ENCODE assay signal across 19 cellular contexts in the genomic region with DNA sequence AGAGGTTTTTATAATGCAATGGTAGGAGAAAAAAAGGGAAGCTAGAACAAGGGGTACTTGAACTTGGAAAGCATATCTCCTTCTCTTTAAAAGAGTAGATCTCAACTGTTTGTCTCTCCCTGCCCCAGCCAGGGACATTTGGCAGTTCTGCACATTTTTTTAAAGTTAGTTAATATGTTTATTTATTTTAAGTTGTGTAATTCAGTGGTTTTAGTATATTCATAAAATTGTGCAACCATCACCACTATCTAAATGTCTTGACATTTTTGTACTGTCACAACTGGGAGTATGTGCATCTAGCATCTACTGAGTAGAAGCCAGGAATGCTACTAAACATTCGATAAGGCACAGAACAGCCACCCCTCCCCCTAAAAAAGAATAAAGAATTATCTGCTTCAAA.
DNase-seq lines count a peak whose midpoint lies in the region; ATAC-seq and TF ChIP-seq lines count a peak whose summit lies in the region.
"Had no signal": no experiment of that assay in that cellular context is flagged by ENCODE, and none has a peak within 500 bp of the region (broad histone marks: within the 10 kb centered on the region; RNA-seq: fewer than 3 reads in every experiment).

No MANE protein-coding gene starts in this region.

- no peaks in the 10 kb centered on the region for H3K27me3 ChIP-seq in fibroblast of lung (ENCODE audit: control insufficient read depth, insufficient read depth, low read length)

- H3K27me3 Mint-ChIP-seq in naive thymus-derived CD8-positive, alpha-beta T cell, result peaks cover 0 to 5% (median 0%) of the 10 kb centered on the region in 5 donors
- H3K27me3 Mint-ChIP-seq: activated CD8-positive, alpha-beta T cell treated with anti-CD3 and anti-CD28 coated beads for 36 hours; activated naive CD8-positive, alpha-beta T cell treated with anti-CD3 and anti-CD28 coated beads for 36 hours; effector memory CD8-positive, alpha-beta T cell; T-cell had no signal

- H3K4me1 ChIP-seq in fibroblast of lung (ENCODE audit: control insufficient read depth, extremely low read depth, insufficient read depth, low read length), result peaks cover 3% of the 10 kb centered on the region
- H3K4me1 ChIP-seq: HAP-1 had no signal

- POLR2A ChIA-PET in naive thymus-derived CD8-positive, alpha-beta T cell (lab: Charles Lee), result no interaction called here

- peaks cover 0 to 9% (median 0%) of the 10 kb centered on the region in 9 donors for H3K9me3 Mint-ChIP-seq in naive thymus-derived CD8-positive, alpha-beta T cell
- H3K9me3 Mint-ChIP-seq: activated CD8-positive, alpha-beta T cell treated with anti-CD3 and anti-CD28 coated beads for 36 hours; activated naive CD8-positive, alpha-beta T cell treated with anti-CD3 and anti-CD28 coated beads for 36 hours had no signal

- DNase-seq in EH (ENCODE audit: low read depth), result peak; percentile 55
- DNase-seq in NCI-H226, result peak; percentile 58
- peak; percentile 73 to 85 for DNase-seq in fibroblast of lung (ENCODE audit: low read depth in 2 of 2)
- DNase-seq in omental fat pad (ENCODE audit: low spot score), result no peak
- DNase-seq in naive thymus-derived CD8-positive, alpha-beta T cell, result no peak
- DNase-seq in NCI-H146 treated with DMSO at 0.1 percent for 48 hours (lab: John Stamatoyannopoulos, UW; ENCODE audit: unreplicated experiment), result no peak
- DNase-seq: activated CD8-positive, alpha-beta T cell treated with anti-CD3 and anti-CD28 coated beads for 36 hours; activated naive CD8-positive, alpha-beta T cell treated with anti-CD3 and anti-CD28 coated beads for 36 hours; activated T-cell treated with anti-CD3 and anti-CD28 coated beads, Interleukin-2, amount 50 U/mL, for 48 hours; C1 segment of cervical spinal cord; effector memory CD8-positive, alpha-beta T cell; NCI-H1694; NCI-H345; small intestine; T-cell had no signal

- no peaks in the 10 kb centered on the region for H3K9me3 ChIP-seq in fibroblast of lung (ENCODE audit: control insufficient read depth, insufficient read depth, low read depth, low read length)
- H3K9me3 ChIP-seq: HAP-1 had no signal

- ATAC-seq in omental fat pad (ENCODE audit: low FRiP score) (peak; percentile 41), GM19463 (IDR thresholded peaks at IDR 0.05; ENCODE audit: unreplicated experiment) (no peak)
- no peak for ATAC-seq in naive thymus-derived CD8-positive, alpha-beta T cell
- ATAC-seq: activated CD8-positive, alpha-beta T cell treated with anti-CD3 and anti-CD28 coated beads for 36 hours; effector memory CD8-positive, alpha-beta T cell; Right ventricle myocardium inferior; T-cell; WTC11 had no signal

- H3K36me3 Mint-ChIP-seq in naive thymus-derived CD8-positive, alpha-beta T cell, result peaks cover 0 to 52% (median 32%) of the 10 kb centered on the region in 3 donors
- H3K36me3 Mint-ChIP-seq: activated naive CD8-positive, alpha-beta T cell treated with anti-CD3 and anti-CD28 coated beads for 36 hours had no signal

- no peak overlapping the region for H3K4me2 ChIP-seq in fibroblast of lung (ENCODE audit: extremely low read depth, insufficient read depth, low read length)

- no peaks in the 10 kb centered on the region for H3K79me2 ChIP-seq in fibroblast of lung (ENCODE audit: control insufficient read depth, insufficient read depth, low read length)

- H2AFZ ChIP-seq in fibroblast of lung (ENCODE audit: low read length), result no peak overlapping the region

- TF ChIP-seq CTCF in fibroblast of lung (conservative IDR thresholded peaks at IDR 0.05 in 1 of 2, IDR thresholded peaks at IDR 0.05 in 1 of 2; ENCODE audit: low read depth in 1 of 2, low read length in 2 of 2), result no peak
- no peak for TF ChIP-seq CTCF in omental fat pad (IDR thresholded peaks at IDR 0.05)

- H3K27ac Mint-ChIP-seq in naive thymus-derived CD8-positive, alpha-beta T cell, result no peak overlapping the region
- H3K27ac Mint-ChIP-seq: activated CD8-positive, alpha-beta T cell treated with anti-CD3 and anti-CD28 coated beads for 36 hours; activated naive CD8-positive, alpha-beta T cell treated with anti-CD3 and anti-CD28 coated beads for 36 hours; effector memory CD8-positive, alpha-beta T cell; T-cell had no signal

- H4K20me1 ChIP-seq in fibroblast of lung (ENCODE audit: control insufficient read depth, extremely low read depth, insufficient read depth, low read length), result no peaks in the 10 kb centered on the region

- H3K36me3 ChIP-seq in fibroblast of lung (ENCODE audit: control insufficient read depth, insufficient read depth, low read length), result no peaks in the 10 kb centered on the region
- H3K36me3 ChIP-seq: HAP-1 had no signal

- H3K4me3 Mint-ChIP-seq in naive thymus-derived CD8-positive, alpha-beta T cell, result no peak overlapping the region
- H3K4me3 Mint-ChIP-seq: activated CD8-positive, alpha-beta T cell treated with anti-CD3 and anti-CD28 coated beads for 36 hours; activated naive CD8-positive, alpha-beta T cell treated with anti-CD3 and anti-CD28 coated beads for 36 hours; effector memory CD8-positive, alpha-beta T cell; T-cell; WTC11 had no signal

- no peaks in the 10 kb centered on the region for H3K4me1 Mint-ChIP-seq in naive thymus-derived CD8-positive, alpha-beta T cell
- H3K4me1 Mint-ChIP-seq: activated naive CD8-positive, alpha-beta T cell treated with anti-CD3 and anti-CD28 coated beads for 36 hours; T-cell had no signal

- H3K27ac ChIP-seq in fibroblast of lung (ENCODE audit: insufficient read depth, low read length), result no peak overlapping the region

- H3K4me3 ChIP-seq in fibroblast of lung (replicated peaks in 1 of 4; ENCODE audit: control extremely low read depth in 1 of 4, insufficient read depth in 1 of 4, low read depth in 3 of 4, low read length in 4 of 4), result no peak overlapping the region
- H3K4me3 ChIP-seq: HAP-1 had no signal

- H3K9ac ChIP-seq in fibroblast of lung (ENCODE audit: insufficient read depth, low read length), result no peak overlapping the region

Comparison
In these comparisons a context has a peak if more than half of its experiments do, and no peak if none do; other contexts are left out.
1. DNase-seq: peak in EH (single experiment), NCI-H226 (single experiment) and fibroblast of lung (2 of 2); none in omental fat pad (single experiment), naive thymus-derived CD8-positive, alpha-beta T cell (0 of 10) and NCI-H146 treated with DMSO at 0.1 percent for 48 hours (single experiment).